ENCODE assay signal across 20 cellular contexts in the genomic region with DNA sequence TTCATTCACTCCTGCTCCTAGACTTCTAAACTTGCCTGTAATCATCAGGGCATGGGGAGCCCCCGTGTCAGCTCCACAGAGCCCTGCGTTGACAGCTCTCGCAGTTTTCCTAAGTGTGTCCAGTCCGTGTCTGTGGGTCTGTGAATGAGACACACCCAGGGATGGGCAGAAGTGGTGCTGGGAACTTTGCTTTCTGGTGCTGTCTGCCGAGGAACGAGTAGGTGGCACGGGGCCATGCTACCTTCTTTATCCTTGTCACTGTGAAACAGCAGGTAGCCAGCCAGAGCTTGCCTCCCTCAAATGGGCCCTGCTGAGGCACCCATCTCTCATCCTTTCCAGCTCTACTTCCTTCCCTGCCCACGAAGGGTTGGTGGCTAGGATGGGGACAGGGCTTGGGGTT. TPM values are rescaled to one million over a fixed set of nuclear protein-coding genes. Genes with fewer than 3 reads are reported as not detected.
DNase-seq lines count a peak whose midpoint lies in the region; ATAC-seq and TF ChIP-seq lines count a peak whose summit lies in the region.
"Had no signal": no experiment of that assay in that cellular context is flagged by ENCODE, and none has a peak within 500 bp of the region (broad histone marks: within the 10 kb centered on the region; RNA-seq: fewer than 3 reads in every experiment).

No MANE protein-coding gene starts in this region.

- H3K9ac ChIP-seq in H9 (ENCODE audit: extremely low read depth, insufficient read length, low read length) = no peak overlapping the region
- H3K9ac ChIP-seq: BLaER1 had no signal

- H2AK5ac ChIP-seq in H9 (ENCODE audit: insufficient read length, low read length) = no peak overlapping the region

- no peak overlapping the region for H4K5ac ChIP-seq in H9 (ENCODE audit: insufficient read length, low read depth, low read length)

- peaks cover 8% of the 10 kb centered on the region; the same call in 1 of the 2 replicates for H3K4me1 ChIP-seq in H9 (ENCODE audit: insufficient read depth, low read length)

- CTCF ChIA-PET in GM10248 (lab: Yijun Ruan, JAX) = interaction anchor here (0.9 to 2.8 kb wide), 2 partner anchors 9 to 14 kb away, joined by 3 to 10 read pairs; no protein-coding TSS in a partner anchor

- no CpG with 5 or more reads among the region's 8 CpGs for WGBS in H9 (ENCODE audit: extremely low coverage, insufficient read length, low lambda C conversion rate)

- H3K18ac ChIP-seq in H9 (ENCODE audit: insufficient read length, low read depth, low read length) = no peak overlapping the region

- H3K79me2 ChIP-seq in H9 (ENCODE audit: insufficient read depth, low read length) = no peaks in the 10 kb centered on the region

- intact Hi-C loops in posterior vena cava (cut with DNase I) = no loop called here

- H3K4ac ChIP-seq in H9 (ENCODE audit: low read depth, low read length) = no peak overlapping the region

- H2AFZ ChIP-seq in H9 (ENCODE audit: low read length) = no peak overlapping the region

- H3K27ac Mint-ChIP-seq in H9 = peak overlapping the region in 2 of 3 experiments; percentile 14 to 55; a peak in 2 of 7 replicates
- H3K27ac Mint-ChIP-seq: B cell; CD4-positive, CD25-positive, alpha-beta regulatory T cell; CD8-positive, alpha-beta T cell had no signal

- H3K9me3 Mint-ChIP-seq in H9 = no peaks in the 10 kb centered on the region
- H3K9me3 Mint-ChIP-seq: CD8-positive, alpha-beta T cell had no signal

- POLR2A ChIA-PET in GM10248 (lab: Yijun Ruan, JAX) = no interaction called here

- no peak overlapping the region for H3K4me3 Mint-ChIP-seq in H9
- H3K4me3 Mint-ChIP-seq: B cell; CD4-positive, CD25-positive, alpha-beta regulatory T cell; CD8-positive, alpha-beta T cell had no signal

- H3K23ac ChIP-seq in H9 (ENCODE audit: insufficient read length, low read depth, low read length) = no peak overlapping the region

- no peak overlapping the region for H2BK20ac ChIP-seq in H9 (ENCODE audit: low read depth, low read length, poor library complexity, severe bottlenecking)

- no peak overlapping the region for H3K14ac ChIP-seq in H9 (ENCODE audit: insufficient read depth, low read length)

- peaks cover 32 to 39% of the 10 kb centered on the region in 2 experiments for H3K4me1 Mint-ChIP-seq in H9

- no peak overlapping the region for H4K91ac ChIP-seq in H9 (ENCODE audit: insufficient read length, low read depth, low read length)

- H3K27me3 ChIP-seq in H9 (ENCODE audit: insufficient read depth, low read length) = no peaks in the 10 kb centered on the region
- H3K27me3 ChIP-seq: BLaER1 had no signal

- no peaks in the 10 kb centered on the region for H4K20me1 ChIP-seq in H9 (ENCODE audit: control insufficient read depth, insufficient read depth, insufficient read length)

- no peak overlapping the region for H3K27ac ChIP-seq in H9 (ENCODE audit: insufficient read length, low read depth, low read length)
- H3K27ac ChIP-seq: 22Rv1, BLaER1, C4-2B had no signal

- no peak overlapping the region for H3K56ac ChIP-seq in H9 (ENCODE audit: insufficient read length, low read depth, low read length)

- H3K36me3 Mint-ChIP-seq in H9 (ENCODE audit: insufficient read depth in 1 of 3, low read depth in 3 of 3) = peaks cover 10 to 30% (median 13%) of the 10 kb centered on the region in 3 experiments

- TF ChIP-seq CTCF in H9 (conservative IDR thresholded peaks at IDR 0.05) (no peak), GM10248 (IDR thresholded peaks at IDR 0.05; ENCODE audit: control extremely low read depth, extremely low read depth, low read depth, missing control alignments) (no peak)

- no peak overlapping the region for H4K8ac ChIP-seq in H9 (replicated peaks; ENCODE audit: insufficient read length, low read depth, low read length)

- no peaks in the 10 kb centered on the region for H3K27me3 Mint-ChIP-seq in H9 (ENCODE audit: low read depth)
- H3K27me3 Mint-ChIP-seq: B cell; CD4-positive, CD25-positive, alpha-beta regulatory T cell had no signal

- H3K79me1 ChIP-seq in H9 (ENCODE audit: insufficient read depth, low read depth, low read length, poor library complexity, severe bottlenecking) = no peaks in the 10 kb centered on the region

- peak; percentile 21 for DNase-seq in activated effector memory CD4-positive, alpha-beta T cell treated with anti-CD3 and anti-CD28 coated beads, Interleukin-2, amount 50 U/mL, for 16 hours
- no peak for DNase-seq in activated effector memory CD4-positive, alpha-beta T cell treated with Interleukin-2 at 50 U/mL for 16 hours
- DNase-seq in H9 = no peak
- peak; percentile 72 for DNase-seq in mesenteric fat pad (ENCODE audit: low spot score)
- DNase-seq in posterior vena cava (ENCODE audit: low spot score) = peak; percentile 66
- DNase-seq in GM10248 (ENCODE audit: extremely low spot score) = no peak
- no peak for DNase-seq in NCI-H2196 (lab: John Stamatoyannopoulos, UW; ENCODE audit: unreplicated experiment)
- DNase-seq: Caco-2; CD4-positive, CD25-positive, alpha-beta regulatory T cell; CD8-positive, alpha-beta T cell; DMS153; DND-41; GOT3; HCEC 1CT had no signal

- H2BK12ac ChIP-seq in H9 (ENCODE audit: insufficient read length, low read depth, low read length) = no peak overlapping the region

- no peaks in the 10 kb centered on the region for H3K9me3 ChIP-seq in H9 (ENCODE audit: control insufficient read depth, low read depth, low read length)
- H3K9me3 ChIP-seq: BLaER1, Caco-2 had no signal

- H3K23me2 ChIP-seq in H9 (ENCODE audit: insufficient read length, low read depth, low read length, poor library complexity, severe bottlenecking) = no peaks in the 10 kb centered on the region

- H2BK120ac ChIP-seq in H9 (ENCODE audit: low read depth, low read length, poor library complexity, severe bottlenecking) = no peak overlapping the region

- H3K4me2 ChIP-seq in H9 (ENCODE audit: insufficient read depth, insufficient read length, low read length) = no peak overlapping the region
- H3K4me2 ChIP-seq: BLaER1 had no signal

- H3T11ph ChIP-seq in H9 (ENCODE audit: low read length) = no peak overlapping the region

- H2BK15ac ChIP-seq in H9 (ENCODE audit: low read depth, low read length) = no peak overlapping the region

- ATAC-seq in HG02798 (IDR thresholded peaks at IDR 0.05; ENCODE audit: poor library complexity, unreplicated experiment) = no peak
- ATAC-seq: CD8-positive, alpha-beta T cell; GM12878 had no signal

- no peak overlapping the region for H2BK5ac ChIP-seq in H9 (ENCODE audit: insufficient read length, low read length)

RNA-seq across cellular contexts. Expression of a gene that starts 27.7 kb away (rescaled TPM):
- 21.9 and 24.3 TPM in 2 replicates for total RNA-seq in H9 (2021)
- total RNA-seq in mesenteric fat pad = 17.4 TPM
- 10 to 100 TPM; 29.5 to 29.6 TPM for total RNA-seq in posterior vena cava

Comparison
In these comparisons a context has a peak if more than half of its experiments do, and no peak if none do; other contexts are left out.
1. DNase-seq: peak in activated effector memory CD4-positive, alpha-beta T cell treated with anti-CD3 and anti-CD28 coated beads, Interleukin-2, amount 50 U/mL, for 16 hours (single experiment), mesenteric fat pad (single experiment) and posterior vena cava (single experiment); none in activated effector memory CD4-positive, alpha-beta T cell treated with Interleukin-2 at 50 U/mL for 16 hours (single experiment), H9 (single experiment), GM10248 (single experiment) and NCI-H2196 (single experiment).